ENCODE assay signal across 10 cellular contexts in genomic region chr2:74944987-74945782, GRCh38. TPM values are rescaled to one million over a fixed set of nuclear protein-coding genes. Genes with fewer than 3 reads are reported as not detected.
DNase-seq lines count a peak whose midpoint lies in the region; ATAC-seq lines count a peak whose summit lies in the region.
"Had no signal": no experiment of that assay in that cellular context is flagged by ENCODE, and none has a peak within 500 bp of the region (broad histone marks: within the 10 kb centered on the region; RNA-seq: fewer than 3 reads in every experiment).

No MANE protein-coding gene starts in this region.

- no peaks in the 10 kb centered on the region for H3K27me3 ChIP-seq in Karpas-422 (ENCODE audit: low read length)

- H2AFZ ChIP-seq in Karpas-422 (ENCODE audit: low read length): no peak overlapping the region

- H3K36me3 ChIP-seq in Karpas-422 (ENCODE audit: insufficient read depth, low read length): no peaks in the 10 kb centered on the region

- H4K20me1 ChIP-seq in Karpas-422 (ENCODE audit: insufficient read depth, low read depth, low read length): no peaks in the 10 kb centered on the region

- no peak overlapping the region for H3K27ac ChIP-seq in Karpas-422 (ENCODE audit: low read length)

- no peak overlapping the region for H3K4me3 ChIP-seq in Karpas-422 (ENCODE audit: low read length)

- no peak overlapping the region for H3K9ac ChIP-seq in Karpas-422 (ENCODE audit: low read length)

- H3K4me1 ChIP-seq in Karpas-422 (ENCODE audit: low read length): no peaks in the 10 kb centered on the region; the same call in 1 of the 2 replicates

- peak; percentile 99 for ATAC-seq in GM19025 (IDR thresholded peaks at IDR 0.05; ENCODE audit: low read depth, unreplicated experiment)
- peak; percentile 99 for ATAC-seq in HG02642 (IDR thresholded peaks at IDR 0.05; ENCODE audit: poor library complexity, unreplicated experiment)

- no peaks in the 10 kb centered on the region for H3K9me2 ChIP-seq in Karpas-422 (replicated peaks; ENCODE audit: insufficient read depth, low read length)

- peak; percentile 69 for DNase-seq in Karpas-422
- peak; percentile 38 for DNase-seq in iris pigment epithelial cell (ENCODE audit: low read depth)
- no peak for DNase-seq in SKM-1 treated with dmso at 0.1 percent for 144 hours (lab: John Stamatoyannopoulos, UW; ENCODE audit: unreplicated experiment)
- no peak for DNase-seq in NCI-H1694 treated with DMSO at 0.1 percent for 48 hours (lab: John Stamatoyannopoulos, UW)
- DNase-seq in globus pallidus (ENCODE audit: low spot score): no peak
- DNase-seq in hepatic stellate cell (ENCODE audit: low spot score): no peak
- DNase-seq: NCI-H524 treated with DMSO at 0.1 percent for 48 hours; stimulated activated CD8-positive, alpha-beta memory T cell treated with anti-CD3 and anti-CD28 coated beads, Interleukin-4, amount 100 ng/mL, for 48 hours had no signal

- no peak overlapping the region for H3K4me2 ChIP-seq in Karpas-422 (ENCODE audit: low read depth, low read length, poor library complexity, severe bottlenecking)

- 0 out of 2 replicates have a peak, but pooled peaks cover 2% of the 10 kb centered on the region for H3K9me3 ChIP-seq in Karpas-422 (ENCODE audit: low read length)

- no peaks in the 10 kb centered on the region for H3K79me2 ChIP-seq in Karpas-422 (ENCODE audit: low read length)

RNA-seq across cellular contexts. Expression of gene POLE4, which starts 13.3 kb away (rescaled TPM):
- total RNA-seq in Karpas-422 (2014; rRNA removed; shearing (Covaris generic); ENCODE audit: low replicate concordance): 72.9 and 77.6 TPM in 2 replicates

Comparison
In these comparisons a context has a peak if more than half of its experiments do, and no peak if none do; other contexts are left out.
1. DNase-seq: peak in Karpas-422 (single experiment) and iris pigment epithelial cell (single experiment); none in SKM-1 treated with dmso at 0.1 percent for 144 hours (single experiment), NCI-H1694 treated with DMSO at 0.1 percent for 48 hours (single experiment), globus pallidus (single experiment) and hepatic stellate cell (single experiment).